9 cellular contexts compared by ENCODE assay signal in genomic region chr9:38687389-38687842, GRCh38.
DNase-seq lines count a peak whose midpoint lies in the region; ATAC-seq lines count a peak whose summit lies in the region.
"Had no signal": no experiment of that assay in that cellular context is flagged by ENCODE, and none has a peak within 500 bp of the region (broad histone marks: within the 10 kb centered on the region; RNA-seq: fewer than 3 reads in every experiment).

No MANE protein-coding gene starts in this region.

- DNase-seq in DMS53 (lab: John Stamatoyannopoulos, UW) (peak; percentile 90), NCI-H2107 (lab: John Stamatoyannopoulos, UW) (peak; percentile 31), NCI-H2081 (lab: John Stamatoyannopoulos, UW) (no peak), NCI-H524 (lab: John Stamatoyannopoulos, UW) (no peak)
- DNase-seq in stimulated activated CD4-positive, alpha-beta T cell treated with anti-CD3 and anti-CD28 coated beads, TNF-alpha, amount 100 ng/mL, for 48 hours (ENCODE audit: low read depth in 3 of 3) = peak in 2 of 3 donors; percentile 4 to 21

- ATAC-seq in GM21576 (IDR thresholded peaks at IDR 0.05; ENCODE audit: unreplicated experiment) = no peak

- H3K27ac ChIP-seq in angular gyrus (ENCODE audit: low read depth, low read length) (peak overlapping the region; percentile 89), layer of hippocampus (ENCODE audit: low read depth, low read length) (peak overlapping the region; percentile 79)
- H3K27ac ChIP-seq: cardiac muscle cell had no signal

- no peaks in the 10 kb centered on the region for H3K27me3 ChIP-seq in layer of hippocampus (ENCODE audit: control insufficient read depth, insufficient read depth, low read length)
- H3K27me3 ChIP-seq: cardiac muscle cell had no signal

Comparison
In these comparisons a context has a peak if more than half of its experiments do, and no peak if none do; other contexts are left out.
1. DNase-seq: peak in DMS53 (single experiment), NCI-H2107 (single experiment) and stimulated activated CD4-positive, alpha-beta T cell treated with anti-CD3 and anti-CD28 coated beads, TNF-alpha, amount 100 ng/mL, for 48 hours (2 of 3); none in NCI-H2081 (0 of 2) and NCI-H524 (0 of 2).